Comparison of ENCODE assay signal across 1 cellular context in the genomic region with DNA sequence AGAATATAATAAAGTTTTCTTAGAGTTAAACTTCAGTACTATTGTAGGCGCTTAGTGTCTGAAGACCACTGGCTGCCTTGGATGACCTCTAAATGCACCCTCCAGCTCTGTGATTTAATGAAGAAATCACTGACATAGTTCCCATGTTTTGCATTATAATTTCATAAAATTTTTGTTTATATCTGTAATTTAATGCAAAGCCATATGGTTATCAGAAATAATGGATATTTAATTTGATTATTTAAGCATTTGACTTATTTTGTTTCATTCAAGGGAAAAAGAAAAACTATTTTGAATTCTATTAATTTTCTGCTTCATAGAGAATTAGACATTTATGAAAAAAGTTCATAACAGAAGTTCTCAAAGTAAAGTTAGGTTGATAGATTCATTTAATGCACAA.
TF ChIP-seq lines count a peak whose summit lies in the region.

No MANE protein-coding gene starts in this region.

TF ChIP-seq in SK-N-SH, 30 proteins besides CTCF, POLR2A, EP300 and RAD21 (continued from another document):
- no peak for TF ChIP-seq ZBTB33 (IDR thresholded peaks at IDR 0.05; ENCODE audit: borderline replicate concordance, low read depth)
- no peak for TF ChIP-seq TEAD4 (IDR thresholded peaks at IDR 0.05; ENCODE audit: borderline replicate concordance, insufficient read depth)
- TF ChIP-seq GABPA (IDR thresholded peaks at IDR 0.05; ENCODE audit: low read depth), result no peak
TF ChIP-seq in SK-N-SH: peak in this region for 0.
